ENCODE assay signal across 1 cellular context in genomic region chr10:124062390-124062789, GRCh38.
A peak's percentile ranks its signal among the peaks of the same experiment; 100 is the strongest.
TF ChIP-seq lines count a peak whose summit lies in the region.

No MANE protein-coding gene starts in this region.

TF ChIP-seq in HepG2, 621 proteins besides CTCF, POLR2A, EP300 and RAD21 (continued from another document and continues in another):
- TF ChIP-seq ATF5 (CRISPR knock-in tag; IDR thresholded peaks at IDR 0.05; ENCODE audit: low read depth) (no peak), GLMP (CRISPR knock-in tag; IDR thresholded peaks at IDR 0.05; ENCODE audit: borderline replicate concordance) (no peak), NFE2L2 (IDR thresholded peaks at IDR 0.05; ENCODE audit: low read length) (no peak), ZNF30 (CRISPR knock-in tag; IDR thresholded peaks at IDR 0.05) (no peak), POGZ (CRISPR knock-in tag; IDR thresholded peaks at IDR 0.05) (peak; percentile 44; the same call in 1 of the 2 replicates), ZNF891 (CRISPR knock-in tag; IDR thresholded peaks at IDR 0.05) (no peak), ZBTB26 (CRISPR knock-in tag; IDR thresholded peaks at IDR 0.05; ENCODE audit: borderline replicate concordance) (no peak), ZNF607 (CRISPR knock-in tag; IDR thresholded peaks at IDR 0.05; ENCODE audit: borderline replicate concordance) (0 out of 2 replicates have a peak, but pooled peaks have one; percentile 57), MIER3 (CRISPR knock-in tag; IDR thresholded peaks at IDR 0.05; ENCODE audit: borderline replicate concordance) (0 out of 2 replicates have a peak, but pooled peaks have one; percentile 25), PCBP1 (IDR thresholded peaks at IDR 0.05; ENCODE audit: borderline replicate concordance, low read depth, low read length) (no peak), ELF3 (CRISPR knock-in tag; IDR thresholded peaks at IDR 0.05) (0 out of 2 replicates have a peak, but pooled peaks have one; percentile 35), GMEB1 (CRISPR knock-in tag; IDR thresholded peaks at IDR 0.05; ENCODE audit: borderline replicate concordance) (peak; percentile 37; the same call in 1 of the 2 replicates), HNRNPUL1 (IDR thresholded peaks at IDR 0.05; ENCODE audit: low read depth, low read length) (no peak), MEF2D (CRISPR knock-in tag; IDR thresholded peaks at IDR 0.05) (peak; percentile 69; the same call in 1 of the 2 replicates), BCL6 (CRISPR knock-in tag; IDR thresholded peaks at IDR 0.05) (0 out of 2 replicates have a peak, but pooled peaks have one; percentile 16), KDM6A (CRISPR knock-in tag; IDR thresholded peaks at IDR 0.05; ENCODE audit: low read depth) (0 out of 2 replicates have a peak, but pooled peaks have one; percentile 47), GATAD2A (CRISPR knock-in tag; IDR thresholded peaks at IDR 0.05) (peak; percentile 55), RXRB (CRISPR knock-in tag; IDR thresholded peaks at IDR 0.05; ENCODE audit: borderline replicate concordance) (0 out of 2 replicates have a peak, but pooled peaks have one; percentile 22), TIGD3 (CRISPR knock-in tag; IDR thresholded peaks at IDR 0.05; ENCODE audit: borderline replicate concordance) (no peak), PITX1 (CRISPR knock-in tag; IDR thresholded peaks at IDR 0.05) (peak; percentile 68), TP53 (CRISPR knock-in tag; conservative IDR thresholded peaks at IDR 0.05) (no peak), ZNF34 (CRISPR knock-in tag; IDR thresholded peaks at IDR 0.05; ENCODE audit: borderline replicate concordance) (no peak), NCOA2 (CRISPR knock-in tag; IDR thresholded peaks at IDR 0.05) (peak; percentile 50; the same call in 1 of the 2 replicates), STAT6 (CRISPR knock-in tag; IDR thresholded peaks at IDR 0.05; ENCODE audit: borderline replicate concordance) (no peak), FOXO1 (CRISPR knock-in tag; IDR thresholded peaks at IDR 0.05) (no peak), HNF4A (CRISPR knock-in tag; IDR thresholded peaks at IDR 0.05) (peak; percentile 82), FOXA3 (CRISPR knock-in tag; IDR thresholded peaks at IDR 0.05) (peak; percentile 22; the same call in 1 of the 2 replicates), ZNF703 (CRISPR knock-in tag; IDR thresholded peaks at IDR 0.05; ENCODE audit: borderline replicate concordance) (no peak), KDM2A (CRISPR knock-in tag; IDR thresholded peaks at IDR 0.05; ENCODE audit: borderline replicate concordance, low read depth) (0 out of 2 replicates have a peak, but pooled peaks have one; percentile 32), ZNF850 (CRISPR knock-in tag; conservative IDR thresholded peaks at IDR 0.05) (no peak), ZNF354B (CRISPR knock-in tag; IDR thresholded peaks at IDR 0.05) (no peak), PRDM15 (CRISPR knock-in tag; IDR thresholded peaks at IDR 0.05) (no peak), ZSCAN29 (CRISPR knock-in tag; conservative IDR thresholded peaks at IDR 0.05) (no peak), ZFAT (CRISPR knock-in tag; conservative IDR thresholded peaks at IDR 0.05) (no peak), SMYD3 (CRISPR knock-in tag; IDR thresholded peaks at IDR 0.05) (no peak), ARID2 (CRISPR knock-in tag; IDR thresholded peaks at IDR 0.05; ENCODE audit: borderline replicate concordance) (no peak), ZMYM3 (CRISPR knock-in tag; IDR thresholded peaks at IDR 0.05) (peak; percentile 63), ZBED4 (CRISPR knock-in tag; IDR thresholded peaks at IDR 0.05; ENCODE audit: borderline replicate concordance) (no peak), ZNF687 (CRISPR knock-in tag; IDR thresholded peaks at IDR 0.05) (peak; percentile 76), MAZ (IDR thresholded peaks at IDR 0.05; ENCODE audit: borderline replicate concordance, low read depth, low read length) (no peak), MAZ (CRISPR knock-in tag; IDR thresholded peaks at IDR 0.05; ENCODE audit: low read depth) (no peak), CENPT (CRISPR knock-in tag; IDR thresholded peaks at IDR 0.05; ENCODE audit: low read depth) (no peak)
